ENCODE assay signal across 14 cellular contexts in the genomic region with DNA sequence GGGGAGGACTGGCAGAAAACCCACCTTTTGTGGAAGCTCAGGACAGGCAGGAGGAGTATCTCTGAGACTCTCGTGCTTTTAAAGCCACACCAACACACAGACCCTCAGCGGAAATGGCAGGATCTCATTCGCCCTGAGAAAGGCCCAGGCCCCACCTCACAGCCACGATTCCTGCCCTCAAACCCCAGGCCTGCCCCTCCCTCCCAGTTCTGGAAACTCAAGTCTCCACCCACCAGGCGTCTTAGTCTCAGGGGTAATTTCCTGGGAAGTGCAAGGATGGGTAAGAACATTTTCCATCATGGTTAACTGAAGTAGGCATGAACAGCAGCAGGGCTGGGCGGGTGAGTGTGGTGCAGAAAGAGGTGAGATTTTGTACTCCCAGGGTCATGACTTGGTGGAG. TPM values are rescaled to one million over a fixed set of nuclear protein-coding genes. Genes with fewer than 3 reads are reported as not detected.
DNase-seq lines count a peak whose midpoint lies in the region; ATAC-seq and TF ChIP-seq lines count a peak whose summit lies in the region.
"Had no signal": no experiment of that assay in that cellular context is flagged by ENCODE, and none has a peak within 500 bp of the region (broad histone marks: within the 10 kb centered on the region; RNA-seq: fewer than 3 reads in every experiment).

No MANE protein-coding gene starts in this region.

- no peak for TF ChIP-seq RAD21 in neural cell (conservative IDR thresholded peaks at IDR 0.05)

- peaks cover 27% of the 10 kb centered on the region for H3K27me3 ChIP-seq in neural cell (ENCODE audit: insufficient read depth, low read depth, low read length)

- H3K36me3 ChIP-seq in neural cell (ENCODE audit: insufficient read depth, low read length), result no peaks in the 10 kb centered on the region
- H3K36me3 ChIP-seq: HAP-1 had no signal

- H2AFZ ChIP-seq in neural cell (ENCODE audit: low read depth, low read length), result no peak overlapping the region

- peak overlapping the region; percentile 80 for H3K4me3 ChIP-seq in neural cell (ENCODE audit: low read length)
- H3K4me3 ChIP-seq: HAP-1 had no signal

- H4K20me1 ChIP-seq in neural cell (ENCODE audit: insufficient read depth), result no peaks in the 10 kb centered on the region

- H3K27ac ChIP-seq in neural cell (ENCODE audit: low read length), result no peak overlapping the region
- H3K27ac ChIP-seq: C4-2B had no signal

- DNase-seq in NCI-H2227 (lab: John Stamatoyannopoulos, UW; ENCODE audit: unreplicated experiment) (peak; percentile 57), SK-N-DZ (ENCODE audit: low spot score) (peak; percentile 58), left colon (no peak)
- DNase-seq in activated CD4-positive, CD25-positive, alpha-beta regulatory T cell treated with anti-CD3 and anti-CD28 coated beads, Interleukin-2, amount 50 U/mL, for 72 hours, result no peak
- DNase-seq: ACHN; Caco-2; CD4-positive, alpha-beta T cell; DMS153; DMS79; GDM1 had no signal

- TF ChIP-seq EP300 in neural cell (conservative IDR thresholded peaks at IDR 0.05; ENCODE audit: poor library complexity, severe bottlenecking), result no peak

- H3F3A ChIP-seq in neural cell (ENCODE audit: insufficient read depth, low read length, poor library complexity, severe bottlenecking), result no peaks in the 10 kb centered on the region

- H3K9me3 ChIP-seq in neural cell (ENCODE audit: low read length), result no peaks in the 10 kb centered on the region
- H3K9me3 ChIP-seq: Caco-2 had no signal

- H3K4me2 ChIP-seq in neural cell (ENCODE audit: low read length), result no peak overlapping the region

- no peak for ATAC-seq in GM18502 (IDR thresholded peaks at IDR 0.05; ENCODE audit: poor library complexity, unreplicated experiment)
- ATAC-seq in left colon, result no peak

- TF ChIP-seq CTCF in neural cell (IDR thresholded peaks at IDR 0.05; ENCODE audit: poor library complexity, severe bottlenecking), result no peak

- no peak overlapping the region for H3K9ac ChIP-seq in neural cell (ENCODE audit: low read length)

- intact Hi-C loops in left colon (cut with DNase I, micrococcal nuclease), result no loop called here

- no peaks in the 10 kb centered on the region for H3K79me2 ChIP-seq in neural cell (replicated peaks; ENCODE audit: insufficient read depth, low read length)

- H3K9me2 ChIP-seq in neural cell (ENCODE audit: insufficient read depth, low read length), result no peaks in the 10 kb centered on the region

TF ChIP-seq in neural cell, 6 proteins besides CTCF, POLR2A, EP300 and RAD21:
- TF ChIP-seq EZH2 (IDR thresholded peaks at IDR 0.05; ENCODE audit: borderline replicate concordance, insufficient read depth, low read length, poor library complexity, severe bottlenecking) (no peak), MXI1 (conservative IDR thresholded peaks at IDR 0.05; ENCODE audit: poor library complexity, severe bottlenecking) (no peak)
- TF ChIP-seq, protein P1, sequence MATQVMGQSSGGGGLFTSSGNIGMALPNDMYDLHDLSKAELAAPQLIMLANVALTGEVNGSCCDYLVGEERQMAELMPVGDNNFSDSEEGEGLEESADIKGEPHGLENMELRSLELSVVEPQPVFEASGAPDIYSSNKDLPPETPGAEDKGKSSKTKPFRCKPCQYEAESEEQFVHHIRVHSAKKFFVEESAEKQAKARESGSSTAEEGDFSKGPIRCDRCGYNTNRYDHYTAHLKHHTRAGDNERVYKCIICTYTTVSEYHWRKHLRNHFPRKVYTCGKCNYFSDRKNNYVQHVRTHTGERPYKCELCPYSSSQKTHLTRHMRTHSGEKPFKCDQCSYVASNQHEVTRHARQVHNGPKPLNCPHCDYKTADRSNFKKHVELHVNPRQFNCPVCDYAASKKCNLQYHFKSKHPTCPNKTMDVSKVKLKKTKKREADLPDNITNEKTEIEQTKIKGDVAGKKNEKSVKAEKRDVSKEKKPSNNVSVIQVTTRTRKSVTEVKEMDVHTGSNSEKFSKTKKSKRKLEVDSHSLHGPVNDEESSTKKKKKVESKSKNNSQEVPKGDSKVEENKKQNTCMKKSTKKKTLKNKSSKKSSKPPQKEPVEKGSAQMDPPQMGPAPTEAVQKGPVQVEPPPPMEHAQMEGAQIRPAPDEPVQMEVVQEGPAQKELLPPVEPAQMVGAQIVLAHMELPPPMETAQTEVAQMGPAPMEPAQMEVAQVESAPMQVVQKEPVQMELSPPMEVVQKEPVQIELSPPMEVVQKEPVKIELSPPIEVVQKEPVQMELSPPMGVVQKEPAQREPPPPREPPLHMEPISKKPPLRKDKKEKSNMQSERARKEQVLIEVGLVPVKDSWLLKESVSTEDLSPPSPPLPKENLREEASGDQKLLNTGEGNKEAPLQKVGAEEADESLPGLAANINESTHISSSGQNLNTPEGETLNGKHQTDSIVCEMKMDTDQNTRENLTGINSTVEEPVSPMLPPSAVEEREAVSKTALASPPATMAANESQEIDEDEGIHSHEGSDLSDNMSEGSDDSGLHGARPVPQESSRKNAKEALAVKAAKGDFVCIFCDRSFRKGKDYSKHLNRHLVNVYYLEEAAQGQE (IDR thresholded peaks at IDR 0.05; ENCODE audit: borderline replicate concordance), result no peak

RNA-seq across cellular contexts. Expression of a gene that starts 8.0 kb away (rescaled TPM):
- polyA plus RNA-seq in SK-N-DZ (2014; cell fraction: cytosol; rRNA removed), result 9.0 and 9.9 TPM in 2 replicates
- 49.1 and 53.2 TPM in 2 replicates for polyA plus RNA-seq in SK-N-DZ (2014; cell fraction: nucleus; rRNA removed)
- 1.6 and 2.6 TPM in 2 replicates for polyA plus RNA-seq in neural cell
- 0.24 and 0.93 TPM in 2 replicates for polyA minus RNA-seq in neural cell
- total RNA-seq in left colon, result 1 to 10 TPM; 2.5 to 4.3 TPM
- total RNA-seq: CD4-positive, alpha-beta T cell had no signal

RNA-seq across cellular contexts. Expression of a gene that starts 30.4 kb away (rescaled TPM):
- 12.2 and 15.0 TPM in 2 replicates for polyA plus RNA-seq in SK-N-DZ (2014; cell fraction: cytosol; rRNA removed)
- polyA plus RNA-seq in SK-N-DZ (2014; cell fraction: nucleus; rRNA removed), result 5.6 and 15.2 TPM in 2 replicates
- polyA plus RNA-seq in neural cell, result 32.3 and 49.4 TPM in 2 replicates
- 48.0 and 61.0 TPM in 2 replicates for polyA minus RNA-seq in neural cell
- total RNA-seq in left colon, result 1 to 10 TPM; 6.3 to 6.9 TPM

RNA-seq across cellular contexts. Expression of a gene that starts 40.1 kb away (rescaled TPM):
- polyA plus RNA-seq in SK-N-DZ (2014; cell fraction: cytosol; rRNA removed), result 0.29 TPM in 1 of 2 replicates, not detected in the other
- 0.04 and 1.1 TPM in 2 replicates for polyA plus RNA-seq in SK-N-DZ (2014; cell fraction: nucleus; rRNA removed)
- polyA plus RNA-seq in neural cell, result 2.5 and 3.7 TPM in 2 replicates
- 2.7 and 4.3 TPM in 2 replicates for polyA minus RNA-seq in neural cell
- total RNA-seq in left colon, result 1 to 10 TPM; 4.3 to 6.1 TPM

RNA-seq across cellular contexts. Expression of a gene that starts 41.2 kb away (rescaled TPM):
- 17.6 and 47.1 TPM in 2 replicates for polyA plus RNA-seq in SK-N-DZ (2014; cell fraction: cytosol; rRNA removed)
- 18.9 and 19.8 TPM in 2 replicates for polyA plus RNA-seq in SK-N-DZ (2014; cell fraction: nucleus; rRNA removed)
- polyA plus RNA-seq in neural cell, result 17.7 and 23.8 TPM in 2 replicates
- polyA minus RNA-seq in neural cell, result 8.1 and 10.0 TPM in 2 replicates
- 10 to 100 TPM in 1 of 2 donors, 1 to 10 TPM in 1; 9.9 to 15.4 TPM for total RNA-seq in left colon

RNA-seq across cellular contexts. Expression of a gene that starts 47.2 kb away (rescaled TPM):
- 80.4 and 92.1 TPM in 2 replicates for polyA plus RNA-seq in SK-N-DZ (2014; cell fraction: cytosol; rRNA removed)
- 28.1 and 57.8 TPM in 2 replicates for polyA plus RNA-seq in SK-N-DZ (2014; cell fraction: nucleus; rRNA removed)
- 94.9 and 134 TPM in 2 replicates for polyA plus RNA-seq in neural cell
- polyA minus RNA-seq in neural cell, result 150 and 167 TPM in 2 replicates
- 100 to 1,000 TPM; 361 to 374 TPM for total RNA-seq in left colon

Comparison
In these comparisons a context has a peak if more than half of its experiments do, and no peak if none do; other contexts are left out.
1. DNase-seq: peak in NCI-H2227 (single experiment) and SK-N-DZ (single experiment); none in left colon (0 of 2) and activated CD4-positive, CD25-positive, alpha-beta regulatory T cell treated with anti-CD3 and anti-CD28 coated beads, Interleukin-2, amount 50 U/mL, for 72 hours (single experiment).